ENCODE assay signal across 23 cellular contexts in the genomic region with DNA sequence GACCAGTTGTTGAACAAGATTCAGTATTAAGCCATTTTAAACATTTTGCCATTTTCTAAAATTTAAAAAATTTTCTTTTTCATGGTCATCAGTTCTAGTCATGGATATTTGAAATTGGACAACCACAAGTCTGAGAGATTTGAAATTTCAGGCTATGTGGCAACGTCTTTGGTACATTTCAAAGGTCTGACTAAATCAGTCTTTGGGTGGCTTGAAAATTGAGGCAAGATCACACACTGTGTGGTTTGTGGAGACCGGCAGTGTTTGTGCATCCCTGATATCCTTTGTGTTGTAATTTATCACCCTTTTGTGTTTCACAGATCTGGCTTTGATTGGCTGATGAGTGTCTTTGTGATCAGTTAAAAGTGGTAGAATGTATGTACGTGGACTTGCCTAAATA.
"Had no signal": no experiment of that assay in that cellular context is flagged by ENCODE, and none has a peak within 500 bp of the region (broad histone marks: within the 10 kb centered on the region; RNA-seq: fewer than 3 reads in every experiment).

No MANE protein-coding gene starts in this region.

- H3K9me3 Mint-ChIP-seq: memory B cell; naive B cell; natural killer cell treated with Interleukin-12 subunit alpha and Interleukin-12 subunit beta and Interleukin-15 and Interleukin-18, amount 100 ng/mL, for 72 hours; neural progenitor cell; stimulated activated naive CD8-positive, alpha-beta T cell treated with anti-CD3 and anti-CD28 coated beads, Interleukin-15, amount 100 ng/mL, for 72 hours had no signal

- H3K27ac Mint-ChIP-seq: memory B cell; naive B cell; natural killer cell treated with Interleukin-12 subunit alpha and Interleukin-12 subunit beta and Interleukin-15 and Interleukin-18, amount 100 ng/mL, for 72 hours; neural progenitor cell; stimulated activated naive CD8-positive, alpha-beta T cell treated with anti-CD3 and anti-CD28 coated beads, Interleukin-15, amount 100 ng/mL, for 72 hours had no signal

- DNase-seq: cortex of kidney; dorsolateral prefrontal cortex; effector CD4-positive, alpha-beta T cell; foreskin fibroblast; gastrocnemius medialis; kidney; naive B cell; nucleus accumbens; ovary; right lobe of liver; stimulated activated CD4-positive, alpha-beta T cell treated with anti-CD3 and anti-CD28 coated beads, Interleukin-12 subunit alpha, Interleukin-12 subunit beta, amount 100 ng/mL, for 4 hours; stimulated activated CD4-positive, alpha-beta T cell treated with anti-CD3 and anti-CD28 coated beads, Interleukin-1b, Interleukin-23, amount 100 ng/mL, for 48 hours; stimulated activated CD4-positive, alpha-beta T cell treated with anti-CD3 and anti-CD28 coated beads, Interleukin-4, amount 100 ng/mL, for 1 hour; stimulated activated CD8-positive, alpha-beta memory T cell treated with anti-CD3 and anti-CD28 coated beads, Interleukin-4, amount 100 ng/mL, for 48 hours; stimulated activated naive CD4-positive, alpha-beta T cell; stimulated activated naive CD8-positive, alpha-beta T cell treated with anti-CD3 and anti-CD28 coated beads, Interleukin-15, amount 100 ng/mL, for 72 hours; transverse colon; upper lobe of right lung; uterus had no signal

- H3K27me3 Mint-ChIP-seq: memory B cell; naive B cell; natural killer cell treated with Interleukin-12 subunit alpha and Interleukin-12 subunit beta and Interleukin-15 and Interleukin-18, amount 100 ng/mL, for 72 hours; stimulated activated naive CD8-positive, alpha-beta T cell treated with anti-CD3 and anti-CD28 coated beads, Interleukin-15, amount 100 ng/mL, for 72 hours had no signal

- ATAC-seq: left lobe of liver; natural killer cell treated with Interleukin-12 subunit alpha and Interleukin-12 subunit beta and Interleukin-15 and Interleukin-18, amount 100 ng/mL, for 72 hours; right lobe of liver; stimulated activated naive CD8-positive, alpha-beta T cell treated with anti-CD3 and anti-CD28 coated beads, Interleukin-15, amount 100 ng/mL, for 72 hours; upper lobe of right lung had no signal

- H3K4me1 Mint-ChIP-seq: memory B cell; naive B cell; neural progenitor cell; stimulated activated naive CD8-positive, alpha-beta T cell treated with anti-CD3 and anti-CD28 coated beads, Interleukin-15, amount 100 ng/mL, for 72 hours had no signal

- H3K4me3 Mint-ChIP-seq: memory B cell; naive B cell; natural killer cell treated with Interleukin-12 subunit alpha and Interleukin-12 subunit beta and Interleukin-15 and Interleukin-18, amount 100 ng/mL, for 72 hours; neural progenitor cell; stimulated activated naive CD8-positive, alpha-beta T cell treated with anti-CD3 and anti-CD28 coated beads, Interleukin-15, amount 100 ng/mL, for 72 hours had no signal
